ENCODE assay signal across 14 cellular contexts in genomic region chr11:60777572-60777971, GRCh38. TPM values are rescaled to one million over a fixed set of nuclear protein-coding genes. Genes with fewer than 3 reads are reported as not detected.
DNase-seq lines count a peak whose midpoint lies in the region; ATAC-seq and TF ChIP-seq lines count a peak whose summit lies in the region.
"Had no signal": no experiment of that assay in that cellular context is flagged by ENCODE, and none has a peak within 500 bp of the region (broad histone marks: within the 10 kb centered on the region; RNA-seq: fewer than 3 reads in every experiment).

No MANE protein-coding gene starts in this region.

- H3K79me2 ChIP-seq in PC-3 (ENCODE audit: low read length) (no peaks in the 10 kb centered on the region), MM.1S (ENCODE audit: low read length) (no peaks in the 10 kb centered on the region)

- no peaks in the 10 kb centered on the region for H3K9me3 Mint-ChIP-seq in nephron
- H3K9me3 Mint-ChIP-seq: activated CD4-positive, alpha-beta T cell treated with anti-CD3 and anti-CD28 coated beads, Interleukin-2, amount 10 ng/mL, durations not matched to agents 24 days and 14 days; activated naive CD4-positive, alpha-beta T cell treated with anti-CD3 and anti-CD28 coated beads, Interleukin-2, amount 50 U/mL, for 72 hours; CD8-positive, alpha-beta memory T cell had no signal

- H3F3A ChIP-seq in PC-3 (ENCODE audit: low read length, unreplicated experiment) (no peaks in the 10 kb centered on the region), MM.1S (ENCODE audit: insufficient read depth, low read length) (no peaks in the 10 kb centered on the region)

- CTCF ChIA-PET in PC-3 (lab: Charles Lee) = interaction anchor here (0.6 kb wide), 3 partner anchors 110 to 190 kb away, joined by 3 read pairs; no protein-coding TSS in a partner anchor

- H4K20me1 ChIP-seq in PC-3 (ENCODE audit: low read length) (no peaks in the 10 kb centered on the region), MM.1S (ENCODE audit: insufficient read depth, low read length) (no peaks in the 10 kb centered on the region)

- H3K27ac ChIP-seq in PC-3 (ENCODE audit: low read length) = peak overlapping the region; percentile 41
- no peak overlapping the region for H3K27ac ChIP-seq in MM.1S (ENCODE audit: low read length)
- H3K27ac ChIP-seq: pancreas, tibial artery had no signal

- peaks cover 15% of the 10 kb centered on the region for H3K27me3 Mint-ChIP-seq in nephron (ENCODE audit: low read depth)

- H3K9ac ChIP-seq in PC-3 (ENCODE audit: low read length) (peak overlapping the region; percentile 11; the same call in 1 of the 2 replicates), MM.1S (ENCODE audit: low read length) (no peak overlapping the region)

- H3K36me3 ChIP-seq in PC-3 (ENCODE audit: low read depth, low read length) (no peaks in the 10 kb centered on the region), MM.1S (replicated peaks; ENCODE audit: insufficient read depth, low read length) (no peaks in the 10 kb centered on the region)
- H3K36me3 ChIP-seq: pancreas, tibial artery had no signal

- H3K4me2 ChIP-seq in PC-3 (ENCODE audit: low read length) (peak overlapping the region; percentile 14; the same call in 1 of the 2 replicates), MM.1S (ENCODE audit: low read depth, low read length) (no peak overlapping the region)

- peak; percentile 59 for ATAC-seq in PC-3
- ATAC-seq: activated naive CD4-positive, alpha-beta T cell treated with anti-CD3 and anti-CD28 coated beads, Interleukin-2, amount 50 U/mL, for 72 hours had no signal

- no peaks in the 10 kb centered on the region for H3K27me3 ChIP-seq in PC-3 (ENCODE audit: low read length)
- no peaks in the 10 kb centered on the region for H3K27me3 ChIP-seq in MM.1S (replicated peaks; ENCODE audit: insufficient read depth, low read length)
- H3K27me3 ChIP-seq: pancreas had no signal

- no TSS peak for BruUV-seq in PC-3 (replicated peaks; lab: Mats Ljungman, UMichigan)

- peaks cover 23% of the 10 kb centered on the region for H3K4me1 Mint-ChIP-seq in nephron

- no peaks in the 10 kb centered on the region for H3K36me3 Mint-ChIP-seq in nephron (ENCODE audit: low read depth)
- H3K36me3 Mint-ChIP-seq: activated naive CD4-positive, alpha-beta T cell treated with anti-CD3 and anti-CD28 coated beads, Interleukin-2, amount 50 U/mL, for 72 hours; CD8-positive, alpha-beta memory T cell had no signal

- H3K9me2 ChIP-seq in PC-3 (replicated peaks; ENCODE audit: low read length) (no peaks in the 10 kb centered on the region), MM.1S (replicated peaks; ENCODE audit: insufficient read depth, low read length) (no peaks in the 10 kb centered on the region)

- H3K9me3 ChIP-seq in PC-3 (ENCODE audit: low read length) (no peaks in the 10 kb centered on the region), MM.1S (replicated peaks; ENCODE audit: insufficient read depth, low read length) (no peaks in the 10 kb centered on the region)
- H3K9me3 ChIP-seq: pancreas, tibial artery had no signal

- POLR2A ChIA-PET in PC-3 (lab: Charles Lee; ENCODE audit: unreplicated experiment) = no interaction called here

- DNase-seq in AG20443 (ENCODE audit: low spot score) = peak; percentile 80
- peak; percentile 90 for DNase-seq in PC-3
- DNase-seq in epidermal melanocyte (ENCODE audit: insufficient read length, low spot score) = peak; percentile 46
- no peak for DNase-seq in cerebellar cortex (ENCODE audit: low spot score)
- DNase-seq in NCI-H446 (lab: John Stamatoyannopoulos, UW) = no peak
- DNase-seq in anterior cingulate cortex (lab: John Stamatoyannopoulos, UW) = no peak
- DNase-seq in MM.1S = no peak
- DNase-seq: activated CD4-positive, alpha-beta T cell treated with anti-CD3 and anti-CD28 coated beads, Interleukin-2, amount 10 ng/mL, durations not matched to agents 24 days and 14 days; CD8-positive, alpha-beta memory T cell; SIG-M5; tibial artery had no signal

- H3K4me1 ChIP-seq in PC-3 (ENCODE audit: insufficient read depth, low read length) (peaks cover 11% of the 10 kb centered on the region), MM.1S (ENCODE audit: low read length) (peaks cover 6% of the 10 kb centered on the region; the same call in 1 of the 2 replicates)

- intact Hi-C loops in PC-3 (cut with micrococcal nuclease) = loop anchor here (5.0 kb wide), 1 partner anchor 355 kb away; no protein-coding TSS in a partner anchor

- TF ChIP-seq CTCF in PC-3 (conservative IDR thresholded peaks at IDR 0.05; ENCODE audit: low read depth, low read length) (no peak), nephron (IDR thresholded peaks at IDR 0.05; ENCODE audit: unreplicated experiment in 3 of 3) (no peak), MM.1S (IDR thresholded peaks at IDR 0.05; ENCODE audit: low read length) (no peak)

- H3K27ac Mint-ChIP-seq in nephron = peak overlapping the region in 2 of 3 experiments; percentile 12 to 13
- H3K27ac Mint-ChIP-seq: activated CD4-positive, alpha-beta T cell treated with anti-CD3 and anti-CD28 coated beads, Interleukin-2, amount 10 ng/mL, durations not matched to agents 24 days and 14 days; activated naive CD4-positive, alpha-beta T cell treated with anti-CD3 and anti-CD28 coated beads, Interleukin-2, amount 50 U/mL, for 72 hours had no signal

- no peak overlapping the region for H3K4me3 ChIP-seq in PC-3 (ENCODE audit: low read length)
- H3K4me3 ChIP-seq in MM.1S (ENCODE audit: low read length) = no peak overlapping the region
- H3K4me3 ChIP-seq: pancreas, tibial artery had no signal

- H2AFZ ChIP-seq in PC-3 (ENCODE audit: low read length) (peak overlapping the region; percentile 31), MM.1S (ENCODE audit: low read length) (no peak overlapping the region)

- H3K4me3 Mint-ChIP-seq in nephron = no peak overlapping the region
- H3K4me3 Mint-ChIP-seq: activated CD4-positive, alpha-beta T cell treated with anti-CD3 and anti-CD28 coated beads, Interleukin-2, amount 10 ng/mL, durations not matched to agents 24 days and 14 days; CD8-positive, alpha-beta memory T cell had no signal

RNA-seq across cellular contexts. Expression of gene MS4A10, which starts 7.6 kb away (rescaled TPM):
- not detected in 2 replicates for total RNA-seq in PC-3 (2014; rRNA removed)
- total RNA-seq: activated CD4-positive, alpha-beta T cell treated with anti-CD3 and anti-CD28 coated beads, Interleukin-2, amount 10 ng/mL, durations not matched to agents 24 days and 14 days; activated naive CD4-positive, alpha-beta T cell treated with anti-CD3 and anti-CD28 coated beads, Interleukin-2, amount 50 U/mL, for 72 hours; CD8-positive, alpha-beta memory T cell; pancreas had no signal

RNA-seq across cellular contexts. Expression of gene MS4A15, which starts 20.9 kb away (rescaled TPM):
- not detected in 2 replicates for total RNA-seq in PC-3 (2014; rRNA removed)
- total RNA-seq: activated CD4-positive, alpha-beta T cell treated with anti-CD3 and anti-CD28 coated beads, Interleukin-2, amount 10 ng/mL, durations not matched to agents 24 days and 14 days; activated naive CD4-positive, alpha-beta T cell treated with anti-CD3 and anti-CD28 coated beads, Interleukin-2, amount 50 U/mL, for 72 hours; CD8-positive, alpha-beta memory T cell had no signal

RNA-seq across cellular contexts. Expression of gene MS4A18, which starts 53.1 kb away (rescaled TPM):
- not detected in 2 replicates for total RNA-seq in PC-3 (2014; rRNA removed)
- total RNA-seq: activated CD4-positive, alpha-beta T cell treated with anti-CD3 and anti-CD28 coated beads, Interleukin-2, amount 10 ng/mL, durations not matched to agents 24 days and 14 days; activated naive CD4-positive, alpha-beta T cell treated with anti-CD3 and anti-CD28 coated beads, Interleukin-2, amount 50 U/mL, for 72 hours; CD8-positive, alpha-beta memory T cell; pancreas had no signal

Comparison
In these comparisons a context has a peak if more than half of its experiments do, and no peak if none do; other contexts are left out.
1. DNase-seq: peak in AG20443 (single experiment), PC-3 (single experiment) and epidermal melanocyte (single experiment); none in cerebellar cortex (single experiment), NCI-H446 (0 of 2), anterior cingulate cortex (0 of 58) and MM.1S (single experiment).